ENCODE assay signal across 19 cellular contexts in genomic region chr21:41393876-41394465, GRCh38. TPM values are rescaled to one million over a fixed set of nuclear protein-coding genes. Genes with fewer than 3 reads are reported as not detected.
A peak's percentile ranks its signal among the peaks of the same experiment; 100 is the strongest.
DNase-seq lines count a peak whose midpoint lies in the region; ATAC-seq and TF ChIP-seq lines count a peak whose summit lies in the region.
"Had no signal": no experiment of that assay in that cellular context is flagged by ENCODE, and none has a peak within 500 bp of the region (broad histone marks: within the 10 kb centered on the region; RNA-seq: fewer than 3 reads in every experiment).

No MANE protein-coding gene starts in this region.

- H3F3A ChIP-seq in neural progenitor cell (ENCODE audit: low read depth) = no peaks in the 10 kb centered on the region

- H3K4me3 ChIP-seq in coronary artery = no peak overlapping the region
- no peak overlapping the region for H3K4me3 ChIP-seq in neural progenitor cell

- H3K9me3 Mint-ChIP-seq in activated CD4-positive, alpha-beta T cell treated with anti-CD3 and anti-CD28 coated beads for 36 hours (ENCODE audit: low read depth) = no peaks in the 10 kb centered on the region
- peaks cover 0 to 1% (median 0%) of the 10 kb centered on the region in 7 donors for H3K9me3 Mint-ChIP-seq in CD14-positive monocyte
- H3K9me3 Mint-ChIP-seq in neural progenitor cell = peaks cover 2% of the 10 kb centered on the region
- H3K9me3 Mint-ChIP-seq: CD8-positive, alpha-beta memory T cell had no signal

- intact Hi-C loops in activated CD4-positive, alpha-beta T cell treated with anti-CD3 and anti-CD28 coated beads for 36 hours (cut with DNase I, micrococcal nuclease) = no loop called here
- intact Hi-C loops in CD14-positive monocyte (cut with micrococcal nuclease) = loop anchor here in 1 of 2 donors (5.0 kb wide), 2 partner anchors 38 to 57 kb away; no protein-coding TSS in a partner anchor

- H3K9me3 ChIP-seq in neural progenitor cell (ENCODE audit: low read depth) = no peaks in the 10 kb centered on the region
- H3K9me3 ChIP-seq: BE2C had no signal

- POLR2A ChIA-PET in activated CD4-positive, alpha-beta T cell treated with anti-CD3 and anti-CD28 coated beads for 36 hours (lab: Charles Lee) = no interaction called here
- POLR2A ChIA-PET in GM10248 (lab: Yijun Ruan, JAX) = no interaction called here

- no peak overlapping the region for H3K27ac ChIP-seq in coronary artery
- no peak overlapping the region for H3K27ac ChIP-seq in neural progenitor cell

- peak overlapping the region; percentile 20 for H3K27ac Mint-ChIP-seq in activated CD4-positive, alpha-beta T cell treated with anti-CD3 and anti-CD28 coated beads for 36 hours
- H3K27ac Mint-ChIP-seq in CD14-positive monocyte (peak overlapping the region in 4 of 7 donors; percentile 1 to 13 (median 5)), neural progenitor cell (no peak overlapping the region)

- no peak for ATAC-seq in activated CD4-positive, alpha-beta T cell treated with anti-CD3 and anti-CD28 coated beads for 36 hours
- ATAC-seq in HG03196 (IDR thresholded peaks at IDR 0.05; ENCODE audit: unreplicated experiment) = no peak
- ATAC-seq: HepG2 had no signal

- TF ChIP-seq CTCF in CD14-positive monocyte (IDR thresholded peaks at IDR 0.05) = no peak
- no peak for TF ChIP-seq CTCF in coronary artery (IDR thresholded peaks at IDR 0.05)
- TF ChIP-seq CTCF in neural progenitor cell (IDR thresholded peaks at IDR 0.05) = no peak
- TF ChIP-seq CTCF in GM10248 (IDR thresholded peaks at IDR 0.05; ENCODE audit: control extremely low read depth, extremely low read depth, low read depth, missing control alignments) = no peak

- no peaks in the 10 kb centered on the region for H4K20me1 ChIP-seq in neural progenitor cell (ENCODE audit: low read depth)

- no peaks in the 10 kb centered on the region for H3K27me3 Mint-ChIP-seq in activated CD4-positive, alpha-beta T cell treated with anti-CD3 and anti-CD28 coated beads for 36 hours
- H3K27me3 Mint-ChIP-seq in CD14-positive monocyte (ENCODE audit: low read depth in 3 of 3) = peaks cover 0 to 2% (median 0%) of the 10 kb centered on the region in 3 donors
- H3K27me3 Mint-ChIP-seq in neural progenitor cell (ENCODE audit: insufficient read depth, low read depth) = peaks cover 6% of the 10 kb centered on the region
- H3K27me3 Mint-ChIP-seq: CD8-positive, alpha-beta memory T cell had no signal

- H3K4me3 Mint-ChIP-seq in activated CD4-positive, alpha-beta T cell treated with anti-CD3 and anti-CD28 coated beads for 36 hours = no peak overlapping the region
- H3K4me3 Mint-ChIP-seq in CD14-positive monocyte (no peak overlapping the region), neural progenitor cell (peak overlapping the region; percentile 4)
- H3K4me3 Mint-ChIP-seq: CD8-positive, alpha-beta memory T cell had no signal

- H3K27me3 ChIP-seq in neural progenitor cell = no peaks in the 10 kb centered on the region
- H3K27me3 ChIP-seq: BE2C had no signal

- H3K4me1 Mint-ChIP-seq in activated CD4-positive, alpha-beta T cell treated with anti-CD3 and anti-CD28 coated beads for 36 hours = no peaks in the 10 kb centered on the region
- peaks cover 47% of the 10 kb centered on the region for H3K4me1 Mint-ChIP-seq in CD14-positive monocyte
- H3K4me1 Mint-ChIP-seq in neural progenitor cell = no peaks in the 10 kb centered on the region
- H3K4me1 Mint-ChIP-seq: CD8-positive, alpha-beta memory T cell had no signal

- no peaks in the 10 kb centered on the region for H3K36me3 ChIP-seq in neural progenitor cell
- H3K36me3 ChIP-seq: BE2C had no signal

- H3K79me2 ChIP-seq in neural progenitor cell (ENCODE audit: low read depth) = no peaks in the 10 kb centered on the region

- no peak overlapping the region for H3K9ac ChIP-seq in neural progenitor cell

- peaks cover 13% of the 10 kb centered on the region for H3K36me3 Mint-ChIP-seq in activated CD4-positive, alpha-beta T cell treated with anti-CD3 and anti-CD28 coated beads for 36 hours (ENCODE audit: low read depth)
- peaks cover 62 to 84% of the 10 kb centered on the region in 2 donors for H3K36me3 Mint-ChIP-seq in CD14-positive monocyte
- H3K36me3 Mint-ChIP-seq in neural progenitor cell = no peaks in the 10 kb centered on the region

- DNase-seq in activated CD4-positive, alpha-beta T cell treated with anti-CD3 and anti-CD28 coated beads for 36 hours = no peak
- DNase-seq in activated CD4-positive, alpha-beta T cell treated with anti-CD3 and anti-CD28 coated beads for 4 hours = no peak
- DNase-seq in CD14-positive monocyte (ENCODE audit: low spot score) (no peak), coronary artery (ENCODE audit: low spot score) (peak; percentile 52), neural progenitor cell (ENCODE audit: low spot score) (no peak), DMS 273 treated with DMSO at 0.1 percent for 48 hours (lab: John Stamatoyannopoulos, UW) (no peak), GM10248 (ENCODE audit: extremely low spot score) (no peak)
- DNase-seq: 8988T; BE2C; CD8-positive, alpha-beta memory T cell; GOT3; KG1; MV-4-11; NCI-H1694 treated with DMSO at 0.1 percent for 48 hours; NCI-H510A treated with DMSO at 0.1 percent for 48 hours; NCI-H774; Right ventricle myocardium superior had no signal

- CTCF ChIA-PET in activated CD4-positive, alpha-beta T cell treated with anti-CD3 and anti-CD28 coated beads for 36 hours (lab: Charles Lee) = no interaction called here
- CTCF ChIA-PET in GM10248 (lab: Yijun Ruan, JAX) = no interaction called here

- no peak overlapping the region for H2AFZ ChIP-seq in neural progenitor cell (replicated peaks)

- no peaks in the 10 kb centered on the region for H3K4me1 ChIP-seq in neural progenitor cell
- H3K4me1 ChIP-seq: BE2C had no signal

- H3K4me2 ChIP-seq in neural progenitor cell = no peak overlapping the region

RNA-seq across cellular contexts. Expression of gene MX1, which starts 32.1 kb away (rescaled TPM):
- 100 to 1,000 TPM; 162 to 169 TPM for total RNA-seq in activated CD4-positive, alpha-beta T cell treated with anti-CD3 and anti-CD28 coated beads for 36 hours
- polyA plus RNA-seq in CD14-positive monocyte = 10 to 100 TPM; 60.5 to 73.3 TPM
- total RNA-seq in neural progenitor cell (ENCODE audit: low replicate concordance) = 0.15 and 1.7 TPM in 2 replicates

RNA-seq across cellular contexts. Expression of gene MX2, which starts 32.1 kb away (rescaled TPM):
- 10 to 100 TPM; 30.7 to 40.4 TPM for total RNA-seq in activated CD4-positive, alpha-beta T cell treated with anti-CD3 and anti-CD28 coated beads for 36 hours
- polyA plus RNA-seq in CD14-positive monocyte = 10 to 100 TPM; 43.1 to 50.3 TPM
- 2.2 and 3.3 TPM in 2 replicates for total RNA-seq in neural progenitor cell (ENCODE audit: low replicate concordance)

Comparison
In these comparisons a context has a peak if more than half of its experiments do, and no peak if none do; other contexts are left out.
1. RNA of gene MX1, which starts 32.1 kb away (total RNA-seq): 162 to 169 TPM in activated CD4-positive, alpha-beta T cell treated with anti-CD3 and anti-CD28 coated beads for 36 hours; 0.15 to 1.7 TPM in neural progenitor cell; every median in the first group is over 10 times any median in the second.